Comparison of ENCODE assay signal across 10 cellular contexts in the genomic region with DNA sequence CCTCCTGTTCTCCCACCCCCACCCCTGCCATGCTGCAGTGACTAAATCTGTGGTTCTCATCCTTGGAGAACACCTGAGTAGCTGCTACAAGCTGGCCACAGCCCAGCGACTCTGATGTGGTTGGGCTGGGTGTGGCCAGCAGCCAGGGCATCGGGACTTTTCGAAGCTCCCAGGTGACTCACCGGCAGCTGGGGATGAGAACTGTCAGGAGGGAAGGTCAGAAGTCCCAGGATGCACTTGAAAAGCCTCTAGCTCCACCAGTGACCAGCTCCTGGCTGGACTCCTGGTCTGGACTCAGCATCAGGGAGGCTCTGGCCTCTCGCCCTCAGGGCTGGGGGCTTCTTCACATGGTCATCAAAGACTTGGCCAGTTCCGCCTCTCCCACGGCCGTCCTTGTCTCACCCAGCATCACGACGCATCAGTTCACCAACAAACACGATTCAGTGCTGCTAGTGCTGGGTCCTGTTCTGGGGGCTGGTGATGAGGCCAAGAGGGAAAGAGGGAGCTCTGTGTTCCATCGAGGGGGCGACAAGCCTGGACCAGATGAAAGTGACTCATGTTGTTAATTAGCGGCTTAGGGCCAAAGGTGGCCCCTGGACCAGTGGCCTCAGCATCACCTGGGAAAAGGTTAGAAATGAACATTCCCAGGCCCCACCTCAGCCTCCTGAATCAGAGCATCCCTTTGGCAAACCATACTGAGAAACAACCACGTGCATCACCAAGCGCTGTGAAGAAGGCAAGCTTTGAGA. TPM values are rescaled to one million over a fixed set of nuclear protein-coding genes. Genes with fewer than 3 reads are reported as not detected.
A peak's percentile ranks its signal among the peaks of the same experiment; 100 is the strongest.
DNase-seq lines count a peak whose midpoint lies in the region; ATAC-seq and TF ChIP-seq lines count a peak whose summit lies in the region.
"Had no signal": no experiment of that assay in that cellular context is flagged by ENCODE, and none has a peak within 500 bp of the region (broad histone marks: within the 10 kb centered on the region; RNA-seq: fewer than 3 reads in every experiment).

No MANE protein-coding gene starts in this region.

- peaks cover 5% of the 10 kb centered on the region for H3K27me3 Mint-ChIP-seq in HFFc6 (ENCODE audit: insufficient read depth)
- H3K27me3 Mint-ChIP-seq in activated naive CD8-positive, alpha-beta T cell treated with anti-CD3 and anti-CD28 coated beads, Interleukin-2, amount 50 U/mL, for 24 hours = no peaks in the 10 kb centered on the region

- TF ChIP-seq CTCF in HFFc6 (IDR thresholded peaks at IDR 0.05) = no peak

- no peak overlapping the region for H3K4me3 Mint-ChIP-seq in HFFc6
- no peak overlapping the region for H3K4me3 Mint-ChIP-seq in activated naive CD8-positive, alpha-beta T cell treated with anti-CD3 and anti-CD28 coated beads, Interleukin-2, amount 50 U/mL, for 24 hours

- DNase-seq in ACHN (peak; percentile 76), HFFc6 (peak; percentile 34), kidney glomerular epithelial cell (lab: John Stamatoyannopoulos, UW) (peak; percentile 77), NCI-H774 (lab: John Stamatoyannopoulos, UW) (no peak), dedifferentiated amniotic fluid mesenchymal stem cell (ENCODE audit: extremely low spot score) (no peak)
- peak; percentile 36 for DNase-seq in activated naive CD8-positive, alpha-beta T cell treated with anti-CD3 and anti-CD28 coated beads, Interleukin-2, amount 50 U/mL, for 24 hours
- DNase-seq: COR-L47, glutamatergic neuron had no signal

- no peaks in the 10 kb centered on the region for H3K9me3 Mint-ChIP-seq in HFFc6
- no peaks in the 10 kb centered on the region for H3K9me3 Mint-ChIP-seq in activated naive CD8-positive, alpha-beta T cell treated with anti-CD3 and anti-CD28 coated beads, Interleukin-2, amount 50 U/mL, for 24 hours

- in situ Hi-C loops in ACHN (cut with HindIII; ENCODE audit: low pct_ligation_motif_present, low pct_unique_long_range_greater_than_20kb, low sequenced_read_pairs) = no loop called here

- no peak overlapping the region for H3K27ac Mint-ChIP-seq in HFFc6
- no peak overlapping the region for H3K27ac Mint-ChIP-seq in activated naive CD8-positive, alpha-beta T cell treated with anti-CD3 and anti-CD28 coated beads, Interleukin-2, amount 50 U/mL, for 24 hours

- peaks cover 9% of the 10 kb centered on the region for H3K4me1 Mint-ChIP-seq in HFFc6 (ENCODE audit: low read depth)
- peaks cover 57% of the 10 kb centered on the region for H3K4me1 Mint-ChIP-seq in activated naive CD8-positive, alpha-beta T cell treated with anti-CD3 and anti-CD28 coated beads, Interleukin-2, amount 50 U/mL, for 24 hours

- H3K36me3 Mint-ChIP-seq in HFFc6 (ENCODE audit: low read depth) = no peaks in the 10 kb centered on the region
- H3K36me3 Mint-ChIP-seq in activated naive CD8-positive, alpha-beta T cell treated with anti-CD3 and anti-CD28 coated beads, Interleukin-2, amount 50 U/mL, for 24 hours (ENCODE audit: low read depth) = peaks cover 17% of the 10 kb centered on the region

- no peak for ATAC-seq in activated naive CD8-positive, alpha-beta T cell treated with anti-CD3 and anti-CD28 coated beads, Interleukin-2, amount 50 U/mL, for 24 hours
- ATAC-seq in GM21360 (IDR thresholded peaks at IDR 0.05; ENCODE audit: unreplicated experiment) (no peak), GM18498 (IDR thresholded peaks at IDR 0.05; ENCODE audit: unreplicated experiment) (no peak)

RNA-seq across cellular contexts. Expression of gene C17orf99, which starts 3.9 kb away (rescaled TPM):
- total RNA-seq in HFFc6 (2021; fragmentation: NEBNext Ultra II Directional; extraction: Animal tissue kit (Norgen Biotek cat#: 25700)) = not detected

RNA-seq across cellular contexts. Expression of gene TMC8, which starts 11.7 kb away (rescaled TPM):
- not detected for total RNA-seq in HFFc6 (2021; fragmentation: NEBNext Ultra II Directional; extraction: Animal tissue kit (Norgen Biotek cat#: 25700))

RNA-seq across cellular contexts. Expression of gene TMC6, which starts 13.7 kb away (rescaled TPM):
- total RNA-seq in HFFc6 (2021; fragmentation: NEBNext Ultra II Directional; extraction: Animal tissue kit (Norgen Biotek cat#: 25700)) = under 1 TPM in 2 of 6 experiments, not detected in 4; 0.20 to 0.59 TPM

RNA-seq across cellular contexts. Expression of gene SYNGR2, which starts 26.1 kb away (rescaled TPM):
- total RNA-seq in HFFc6 (2021; fragmentation: NEBNext Ultra II Directional; extraction: Animal tissue kit (Norgen Biotek cat#: 25700)) = 100 to 1,000 TPM in 1 of 6 experiments, 10 to 100 TPM in 5; 44.6 to 104 (median 54.7) TPM

RNA-seq across cellular contexts. Expression of gene TK1, which starts 44.6 kb away (rescaled TPM):
- 100 to 1,000 TPM in 4 of 6 experiments, 10 to 100 TPM in 2; 75.8 to 145 (median 136) TPM for total RNA-seq in HFFc6 (2021; fragmentation: NEBNext Ultra II Directional; extraction: Animal tissue kit (Norgen Biotek cat#: 25700))

Comparison
In these comparisons a context has a peak if more than half of its experiments do, and no peak if none do; other contexts are left out.
1. DNase-seq: peak in ACHN (single experiment), HFFc6 (single experiment), activated naive CD8-positive, alpha-beta T cell treated with anti-CD3 and anti-CD28 coated beads, Interleukin-2, amount 50 U/mL, for 24 hours (single experiment) and kidney glomerular epithelial cell (single experiment); none in NCI-H774 (single experiment) and dedifferentiated amniotic fluid mesenchymal stem cell (single experiment).